In genomic region chr4:16896871-16897270, GRCh38 we compare ENCODE assay signal across 11 cellular contexts. TPM values are rescaled to one million over a fixed set of nuclear protein-coding genes. Genes with fewer than 3 reads are reported as not detected.
A peak's percentile ranks its signal among the peaks of the same experiment; 100 is the strongest.
DNase-seq lines count a peak whose midpoint lies in the region; ATAC-seq, FAIRE-seq and TF ChIP-seq lines count a peak whose summit lies in the region.
"Had no signal": no experiment of that assay in that cellular context is flagged by ENCODE, and none has a peak within 500 bp of the region (broad histone marks: within the 10 kb centered on the region; RNA-seq: fewer than 3 reads in every experiment).

No MANE protein-coding gene starts in this region.

- H3K4me3 ChIP-seq in lower lobe of right lung (peak overlapping the region; percentile 58), suprapubic skin (peak overlapping the region; percentile 49)

- no peak for ATAC-seq in lower lobe of right lung

- WGBS in suprapubic skin, result 24% methylated on average over 3 of the region's 3 CpGs

- H3K36me3 ChIP-seq in lower lobe of right lung (no peaks in the 10 kb centered on the region), suprapubic skin (no peaks in the 10 kb centered on the region)

- intact Hi-C loops in lower lobe of right lung (cut with DNase I), result no loop called here

- H3K4me1 ChIP-seq in lower lobe of right lung (peaks cover 14% of the 10 kb centered on the region), suprapubic skin (no peaks in the 10 kb centered on the region)

- peak overlapping the region; percentile 95 for H3K4me3 Mint-ChIP-seq in HFFc6

- TF ChIP-seq EP300 in suprapubic skin (IDR thresholded peaks at IDR 0.05), result no peak

- DNase-seq in HFFc6 (peak; percentile 71), dermis blood vessel endothelial cell (peak; percentile 89), lower lobe of right lung (no peak), suprapubic skin (ENCODE audit: low spot score in 2 of 2) (no peak), H54 (ENCODE audit: insufficient read length, low spot score) (no peak), anterior cingulate cortex (lab: John Stamatoyannopoulos, UW) (no peak), SIG-M5 treated with dmso at 0.1 percent for 504 hours (lab: John Stamatoyannopoulos, UW; ENCODE audit: unreplicated experiment) (no peak), UCSD-AML1 (lab: John Stamatoyannopoulos, UW; ENCODE audit: unreplicated experiment) (no peak)
- DNase-seq: GF-D8, NCI-H2029 treated with DMSO at 0.1 percent for 48 hours had no signal

- TF ChIP-seq POLR2A in suprapubic skin (IDR thresholded peaks at IDR 0.05) (no peak), H54 (IDR thresholded peaks at IDR 0.05; ENCODE audit: low read depth, low read length) (no peak)

- peaks cover 60% of the 10 kb centered on the region for H3K4me1 Mint-ChIP-seq in HFFc6 (ENCODE audit: low read depth)

- H3K27ac ChIP-seq in lower lobe of right lung (peak overlapping the region; percentile 73), suprapubic skin (peak overlapping the region; percentile 33)
- H3K27ac ChIP-seq: epithelial cell of prostate had no signal

- no peak for FAIRE-seq in H54 (lab: Jason Lieb, UNC)

- H3K9me3 ChIP-seq in lower lobe of right lung (no peaks in the 10 kb centered on the region), suprapubic skin (no peaks in the 10 kb centered on the region)

- no peaks in the 10 kb centered on the region for H3K9me3 Mint-ChIP-seq in HFFc6

- H3K36me3 Mint-ChIP-seq in HFFc6 (ENCODE audit: low read depth), result no peaks in the 10 kb centered on the region

- H3K27ac Mint-ChIP-seq in HFFc6, result peak overlapping the region; percentile 83

- H3K27me3 Mint-ChIP-seq in HFFc6 (ENCODE audit: insufficient read depth), result no peaks in the 10 kb centered on the region

- H3K27me3 ChIP-seq in lower lobe of right lung (ENCODE audit: low read depth) (no peaks in the 10 kb centered on the region), suprapubic skin (no peaks in the 10 kb centered on the region)

- TF ChIP-seq CTCF in HFFc6 (IDR thresholded peaks at IDR 0.05) (no peak), lower lobe of right lung (IDR thresholded peaks at IDR 0.05) (no peak), suprapubic skin (IDR thresholded peaks at IDR 0.05) (no peak)

RNA-seq across cellular contexts. Expression of gene LDB2, which starts 1.6 kb away (rescaled TPM):
- total RNA-seq in HFFc6 (2021; fragmentation: NEBNext Ultra II Directional; extraction: Animal tissue kit (Norgen Biotek cat#: 25700)), result 10 to 100 TPM; 24.2 to 40.4 (median 31.7) TPM
- total RNA-seq in dermis blood vessel endothelial cell (220 and 258 TPM in 2 replicates), lower lobe of right lung (113 TPM), suprapubic skin (10 to 100 TPM in 2 of 4 donors, 1 to 10 TPM in 2; 4.7 to 17.7 (median 9.9) TPM)

Comparison
In these comparisons a context has a peak if more than half of its experiments do, and no peak if none do; other contexts are left out.
1. DNase-seq: peak in HFFc6 (single experiment) and dermis blood vessel endothelial cell (single experiment); none in lower lobe of right lung (single experiment), suprapubic skin (0 of 2), H54 (single experiment), anterior cingulate cortex (0 of 58), SIG-M5 treated with dmso at 0.1 percent for 504 hours (single experiment) and UCSD-AML1 (single experiment).